In genomic region chr15:60563066-60563465, GRCh38 we compare ENCODE assay signal across 1 cellular context.
TF ChIP-seq lines count a peak whose summit lies in the region.

No MANE protein-coding gene starts in this region.

TF ChIP-seq in HepG2, 621 proteins besides CTCF, POLR2A, EP300 and RAD21:
- peak; percentile 71 for TF ChIP-seq MAFF (IDR thresholded peaks at IDR 0.05; ENCODE audit: low read depth, low read length)
- no peak for TF ChIP-seq CREM (IDR thresholded peaks at IDR 0.05)
- no peak for TF ChIP-seq CREM (CRISPR knock-in tag; IDR thresholded peaks at IDR 0.05)
- TF ChIP-seq MAFK (conservative IDR thresholded peaks at IDR 0.05 in 1 of 2, IDR thresholded peaks at IDR 0.05 in 1 of 2; ENCODE audit: low read length in 2 of 2): peak; percentile 66 to 80
